ENCODE assay signal across 1 cellular context in the genomic region with DNA sequence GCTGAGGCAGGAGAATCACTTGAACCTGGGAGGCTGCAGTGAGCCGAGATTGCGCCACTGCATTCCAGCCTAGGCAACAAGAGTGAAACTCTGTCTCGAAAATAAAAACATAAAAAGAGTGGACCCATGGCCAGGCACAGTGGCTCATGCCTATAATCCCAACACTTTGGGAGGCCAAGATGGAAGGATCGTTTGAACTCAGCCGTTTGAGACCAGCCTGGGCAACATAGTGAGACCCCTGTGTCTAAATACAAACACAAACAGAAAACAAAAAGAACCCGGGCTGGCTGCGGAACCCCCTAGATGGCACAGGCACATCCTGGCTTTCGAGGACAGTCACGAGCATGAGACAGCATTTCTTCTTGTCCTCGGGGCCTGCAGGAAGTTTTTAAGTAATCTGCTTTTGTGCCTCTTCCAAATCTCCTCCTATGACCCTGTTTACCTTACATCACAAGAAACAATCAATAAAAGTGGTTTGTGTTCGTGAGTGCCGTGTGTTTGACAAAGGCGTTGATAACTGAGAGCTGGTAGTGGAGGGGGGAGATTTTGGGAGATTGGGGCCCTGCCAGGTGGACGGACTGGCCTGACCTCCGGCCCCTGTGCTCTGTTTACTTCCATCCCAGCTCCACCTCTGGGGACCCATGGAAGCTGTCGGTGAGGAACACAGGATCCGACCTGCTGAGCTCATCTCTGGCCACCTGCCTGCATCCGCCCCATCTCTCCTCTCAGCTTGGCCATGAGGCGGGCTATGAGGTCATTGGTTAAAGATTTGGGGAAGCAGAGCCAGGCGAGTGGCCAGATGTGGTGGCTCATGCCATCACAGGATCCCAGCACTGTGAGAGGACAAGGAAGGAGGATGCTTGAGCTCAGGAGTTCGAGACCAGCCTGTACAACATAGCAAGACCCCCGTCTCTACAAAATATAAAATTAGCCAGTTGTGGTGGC.
A peak's percentile ranks its signal among the peaks of the same experiment; 100 is the strongest.
TF ChIP-seq lines count a peak whose summit lies in the region.

No MANE protein-coding gene starts in this region.

TF ChIP-seq in K562, 482 proteins besides CTCF, POLR2A, EP300 and RAD21 (continued from another document and continues in another):
- TF ChIP-seq, protein P1, sequence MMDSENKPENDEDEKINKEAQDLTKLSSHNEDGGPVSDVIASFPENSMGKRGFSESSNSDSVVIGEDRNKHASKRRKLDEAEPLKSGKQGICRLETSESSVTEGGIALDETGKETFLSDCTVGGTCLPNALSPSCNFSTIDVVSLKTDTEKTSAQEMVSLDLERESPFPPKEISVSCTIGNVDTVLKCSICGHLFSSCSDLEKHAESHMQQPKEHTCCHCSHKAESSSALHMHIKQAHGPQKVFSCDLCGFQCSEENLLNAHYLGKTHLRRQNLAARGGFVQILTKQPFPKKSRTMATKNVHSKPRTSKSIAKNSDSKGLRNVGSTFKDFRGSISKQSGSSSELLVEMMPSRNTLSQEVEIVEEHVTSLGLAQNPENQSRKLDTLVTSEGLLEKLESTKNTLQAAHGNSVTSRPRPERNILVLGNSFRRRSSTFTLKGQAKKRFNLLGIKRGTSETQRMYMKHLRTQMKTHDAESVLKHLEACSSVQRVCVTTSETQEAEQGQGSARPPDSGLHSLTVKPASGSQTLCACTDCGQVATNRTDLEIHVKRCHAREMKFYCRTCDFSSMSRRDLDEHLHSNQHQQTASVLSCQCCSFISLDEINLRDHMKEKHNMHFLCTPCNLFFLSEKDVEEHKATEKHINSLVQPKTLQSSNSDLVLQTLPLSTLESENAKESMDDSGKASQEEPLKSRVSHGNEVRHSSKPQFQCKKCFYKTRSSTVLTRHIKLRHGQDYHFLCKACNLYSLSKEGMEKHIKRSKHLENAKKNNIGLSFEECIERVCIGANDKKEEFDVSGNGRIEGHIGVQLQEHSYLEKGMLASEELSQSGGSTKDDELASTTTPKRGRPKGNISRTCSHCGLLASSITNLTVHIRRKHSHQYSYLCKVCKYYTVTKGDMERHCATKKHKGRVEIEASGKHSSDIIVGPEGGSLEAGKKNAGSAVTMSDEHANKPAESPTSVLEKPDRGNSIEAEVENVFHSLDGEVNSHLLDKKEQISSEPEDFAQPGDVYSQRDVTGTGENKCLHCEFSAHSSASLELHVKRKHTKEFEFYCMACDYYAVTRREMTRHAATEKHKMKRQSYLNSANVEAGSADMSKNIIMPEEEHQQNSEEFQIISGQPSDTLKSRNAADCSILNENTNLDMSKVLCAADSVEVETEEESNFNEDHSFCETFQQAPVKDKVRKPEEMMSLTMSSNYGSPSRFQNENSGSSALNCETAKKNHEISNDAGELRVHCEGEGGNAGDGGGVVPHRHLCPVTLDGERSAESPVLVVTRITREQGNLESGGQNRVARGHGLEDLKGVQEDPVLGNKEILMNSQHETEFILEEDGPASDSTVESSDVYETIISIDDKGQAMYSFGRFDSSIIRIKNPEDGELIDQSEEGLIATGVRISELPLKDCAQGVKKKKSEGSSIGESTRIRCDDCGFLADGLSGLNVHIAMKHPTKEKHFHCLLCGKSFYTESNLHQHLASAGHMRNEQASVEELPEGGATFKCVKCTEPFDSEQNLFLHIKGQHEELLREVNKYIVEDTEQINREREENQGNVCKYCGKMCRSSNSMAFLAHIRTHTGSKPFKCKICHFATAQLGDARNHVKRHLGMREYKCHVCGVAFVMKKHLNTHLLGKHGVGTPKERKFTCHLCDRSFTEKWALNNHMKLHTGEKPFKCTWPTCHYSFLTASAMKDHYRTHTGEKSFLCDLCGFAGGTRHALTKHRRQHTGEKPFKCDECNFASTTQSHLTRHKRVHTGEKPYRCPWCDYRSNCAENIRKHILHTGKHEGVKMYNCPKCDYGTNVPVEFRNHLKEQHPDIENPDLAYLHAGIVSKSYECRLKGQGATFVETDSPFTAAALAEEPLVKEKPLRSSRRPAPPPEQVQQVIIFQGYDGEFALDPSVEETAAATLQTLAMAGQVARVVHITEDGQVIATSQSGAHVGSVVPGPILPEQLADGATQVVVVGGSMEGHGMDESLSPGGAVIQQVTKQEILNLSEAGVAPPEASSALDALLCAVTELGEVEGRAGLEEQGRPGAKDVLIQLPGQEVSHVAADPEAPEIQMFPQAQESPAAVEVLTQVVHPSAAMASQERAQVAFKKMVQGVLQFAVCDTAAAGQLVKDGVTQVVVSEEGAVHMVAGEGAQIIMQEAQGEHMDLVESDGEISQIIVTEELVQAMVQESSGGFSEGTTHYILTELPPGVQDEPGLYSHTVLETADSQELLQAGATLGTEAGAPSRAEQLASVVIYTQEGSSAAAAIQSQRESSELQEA (IDR thresholded peaks at IDR 0.05; ENCODE audit: low read depth): no peak
- TF ChIP-seq CBX5 (IDR thresholded peaks at IDR 0.05; ENCODE audit: borderline replicate concordance, low read depth) (no peak), ZNF175 (CRISPR knock-in tag; IDR thresholded peaks at IDR 0.05; ENCODE audit: low read depth) (0 out of 2 replicates have a peak, but pooled peaks have one; percentile 25), RBM17 (IDR thresholded peaks at IDR 0.05; ENCODE audit: borderline replicate concordance, low read depth, low read length) (no peak), NCOA6 (IDR thresholded peaks at IDR 0.05) (no peak), NFRKB (IDR thresholded peaks at IDR 0.05; ENCODE audit: low read depth) (0 out of 2 replicates have a peak, but pooled peaks have one; percentile 34), CBX1 (IDR thresholded peaks at IDR 0.05; ENCODE audit: low read depth) (no peak), BHLHE40 (IDR thresholded peaks at IDR 0.05; ENCODE audit: low read length) (peak; percentile 80), FUS (optimal IDR thresholded peaks at IDR 0.05; ENCODE audit: low read depth, low read length) (no peak), NR2C1 (IDR thresholded peaks at IDR 0.05) (peak; percentile 67), NR2C1 (tag; IDR thresholded peaks at IDR 0.05) (peak; percentile 72), EP400 (IDR thresholded peaks at IDR 0.05) (peak; percentile 38; the same call in 1 of the 2 replicates), MED1 (CRISPR knock-in tag; IDR thresholded peaks at IDR 0.05; ENCODE audit: borderline replicate concordance) (no peak), HIVEP1 (CRISPR knock-in tag; IDR thresholded peaks at IDR 0.05) (no peak), SPI1 (IDR thresholded peaks at IDR 0.05; ENCODE audit: borderline replicate concordance, low read depth, low read length) (no peak), L3MBTL2 (IDR thresholded peaks at IDR 0.05) (peak; percentile 79), CC2D1A (IDR thresholded peaks at IDR 0.05) (no peak), SP1 (CRISPR knock-in tag; IDR thresholded peaks at IDR 0.05) (peak; percentile 67), POLR2AphosphoS2 (IDR thresholded peaks at IDR 0.05; ENCODE audit: low read length) (no peak), HDAC6 (IDR thresholded peaks at IDR 0.05; ENCODE audit: low read depth, low read length) (no peak), CHD1 (IDR thresholded peaks at IDR 0.05; ENCODE audit: low read length) (no peak), ZNF41 (CRISPR knock-in tag; conservative IDR thresholded peaks at IDR 0.05) (no peak), MBD2 (IDR thresholded peaks at IDR 0.05; ENCODE audit: borderline replicate concordance, low read depth) (no peak), ZNF311 (CRISPR knock-in tag; IDR thresholded peaks at IDR 0.05) (no peak), HDAC2 (IDR thresholded peaks at IDR 0.05) (0 out of 2 replicates have a peak, but pooled peaks have one; percentile 29)
- TF ChIP-seq, protein P2, sequence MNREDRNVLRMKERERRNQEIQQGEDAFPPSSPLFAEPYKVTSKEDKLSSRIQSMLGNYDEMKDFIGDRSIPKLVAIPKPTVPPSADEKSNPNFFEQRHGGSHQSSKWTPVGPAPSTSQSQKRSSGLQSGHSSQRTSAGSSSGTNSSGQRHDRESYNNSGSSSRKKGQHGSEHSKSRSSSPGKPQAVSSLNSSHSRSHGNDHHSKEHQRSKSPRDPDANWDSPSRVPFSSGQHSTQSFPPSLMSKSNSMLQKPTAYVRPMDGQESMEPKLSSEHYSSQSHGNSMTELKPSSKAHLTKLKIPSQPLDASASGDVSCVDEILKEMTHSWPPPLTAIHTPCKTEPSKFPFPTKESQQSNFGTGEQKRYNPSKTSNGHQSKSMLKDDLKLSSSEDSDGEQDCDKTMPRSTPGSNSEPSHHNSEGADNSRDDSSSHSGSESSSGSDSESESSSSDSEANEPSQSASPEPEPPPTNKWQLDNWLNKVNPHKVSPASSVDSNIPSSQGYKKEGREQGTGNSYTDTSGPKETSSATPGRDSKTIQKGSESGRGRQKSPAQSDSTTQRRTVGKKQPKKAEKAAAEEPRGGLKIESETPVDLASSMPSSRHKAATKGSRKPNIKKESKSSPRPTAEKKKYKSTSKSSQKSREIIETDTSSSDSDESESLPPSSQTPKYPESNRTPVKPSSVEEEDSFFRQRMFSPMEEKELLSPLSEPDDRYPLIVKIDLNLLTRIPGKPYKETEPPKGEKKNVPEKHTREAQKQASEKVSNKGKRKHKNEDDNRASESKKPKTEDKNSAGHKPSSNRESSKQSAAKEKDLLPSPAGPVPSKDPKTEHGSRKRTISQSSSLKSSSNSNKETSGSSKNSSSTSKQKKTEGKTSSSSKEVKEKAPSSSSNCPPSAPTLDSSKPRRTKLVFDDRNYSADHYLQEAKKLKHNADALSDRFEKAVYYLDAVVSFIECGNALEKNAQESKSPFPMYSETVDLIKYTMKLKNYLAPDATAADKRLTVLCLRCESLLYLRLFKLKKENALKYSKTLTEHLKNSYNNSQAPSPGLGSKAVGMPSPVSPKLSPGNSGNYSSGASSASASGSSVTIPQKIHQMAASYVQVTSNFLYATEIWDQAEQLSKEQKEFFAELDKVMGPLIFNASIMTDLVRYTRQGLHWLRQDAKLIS (CRISPR knock-in tag; IDR thresholded peaks at IDR 0.05): no peak
- TF ChIP-seq, protein P3, sequence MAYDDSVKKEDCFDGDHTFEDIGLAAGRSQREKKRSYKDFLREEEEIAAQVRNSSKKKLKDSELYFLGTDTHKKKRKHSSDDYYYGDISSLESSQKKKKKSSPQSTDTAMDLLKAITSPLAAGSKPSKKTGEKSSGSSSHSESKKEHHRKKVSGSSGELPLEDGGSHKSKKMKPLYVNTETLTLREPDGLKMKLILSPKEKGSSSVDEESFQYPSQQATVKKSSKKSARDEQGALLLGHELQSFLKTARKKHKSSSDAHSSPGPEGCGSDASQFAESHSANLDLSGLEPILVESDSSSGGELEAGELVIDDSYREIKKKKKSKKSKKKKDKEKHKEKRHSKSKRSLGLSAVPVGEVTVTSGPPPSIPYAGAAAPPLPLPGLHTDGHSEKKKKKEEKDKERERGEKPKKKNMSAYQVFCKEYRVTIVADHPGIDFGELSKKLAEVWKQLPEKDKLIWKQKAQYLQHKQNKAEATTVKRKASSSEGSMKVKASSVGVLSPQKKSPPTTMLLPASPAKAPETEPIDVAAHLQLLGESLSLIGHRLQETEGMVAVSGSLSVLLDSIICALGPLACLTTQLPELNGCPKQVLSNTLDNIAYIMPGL (CRISPR knock-in tag; IDR thresholded peaks at IDR 0.05): no peak
- TF ChIP-seq, protein P4, sequence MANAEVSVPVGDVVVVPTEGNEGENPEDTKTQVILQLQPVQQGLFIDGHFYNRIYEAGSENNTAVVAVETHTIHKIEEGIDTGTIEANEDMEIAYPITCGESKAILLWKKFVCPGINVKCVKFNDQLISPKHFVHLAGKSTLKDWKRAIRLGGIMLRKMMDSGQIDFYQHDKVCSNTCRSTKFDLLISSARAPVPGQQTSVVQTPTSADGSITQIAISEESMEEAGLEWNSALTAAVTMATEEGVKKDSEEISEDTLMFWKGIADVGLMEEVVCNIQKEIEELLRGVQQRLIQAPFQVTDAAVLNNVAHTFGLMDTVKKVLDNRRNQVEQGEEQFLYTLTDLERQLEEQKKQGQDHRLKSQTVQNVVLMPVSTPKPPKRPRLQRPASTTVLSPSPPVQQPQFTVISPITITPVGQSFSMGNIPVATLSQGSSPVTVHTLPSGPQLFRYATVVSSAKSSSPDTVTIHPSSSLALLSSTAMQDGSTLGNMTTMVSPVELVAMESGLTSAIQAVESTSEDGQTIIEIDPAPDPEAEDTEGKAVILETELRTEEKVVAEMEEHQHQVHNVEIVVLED (CRISPR knock-in tag; IDR thresholded peaks at IDR 0.05): no peak
- TF ChIP-seq, protein P5, sequence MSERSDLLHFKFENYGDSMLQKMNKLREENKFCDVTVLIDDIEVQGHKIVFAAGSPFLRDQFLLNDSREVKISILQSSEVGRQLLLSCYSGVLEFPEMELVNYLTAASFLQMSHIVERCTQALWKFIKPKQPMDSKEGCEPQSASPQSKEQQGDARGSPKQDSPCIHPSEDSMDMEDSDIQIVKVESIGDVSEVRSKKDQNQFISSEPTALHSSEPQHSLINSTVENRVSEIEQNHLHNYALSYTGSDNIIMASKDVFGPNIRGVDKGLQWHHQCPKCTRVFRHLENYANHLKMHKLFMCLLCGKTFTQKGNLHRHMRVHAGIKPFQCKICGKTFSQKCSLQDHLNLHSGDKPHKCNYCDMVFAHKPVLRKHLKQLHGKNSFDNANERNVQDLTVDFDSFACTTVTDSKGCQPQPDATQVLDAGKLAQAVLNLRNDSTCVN (CRISPR knock-in tag; IDR thresholded peaks at IDR 0.05): no peak
- TF ChIP-seq, protein P6, sequence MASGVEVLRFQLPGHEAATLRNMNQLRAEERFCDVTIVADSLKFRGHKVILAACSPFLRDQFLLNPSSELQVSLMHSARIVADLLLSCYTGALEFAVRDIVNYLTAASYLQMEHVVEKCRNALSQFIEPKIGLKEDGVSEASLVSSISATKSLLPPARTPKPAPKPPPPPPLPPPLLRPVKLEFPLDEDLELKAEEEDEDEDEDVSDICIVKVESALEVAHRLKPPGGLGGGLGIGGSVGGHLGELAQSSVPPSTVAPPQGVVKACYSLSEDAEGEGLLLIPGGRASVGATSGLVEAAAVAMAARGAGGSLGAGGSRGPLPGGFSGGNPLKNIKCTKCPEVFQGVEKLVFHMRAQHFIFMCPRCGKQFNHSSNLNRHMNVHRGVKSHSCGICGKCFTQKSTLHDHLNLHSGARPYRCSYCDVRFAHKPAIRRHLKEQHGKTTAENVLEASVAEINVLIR (CRISPR knock-in tag; IDR thresholded peaks at IDR 0.05): no peak
- TF ChIP-seq, protein P7, sequence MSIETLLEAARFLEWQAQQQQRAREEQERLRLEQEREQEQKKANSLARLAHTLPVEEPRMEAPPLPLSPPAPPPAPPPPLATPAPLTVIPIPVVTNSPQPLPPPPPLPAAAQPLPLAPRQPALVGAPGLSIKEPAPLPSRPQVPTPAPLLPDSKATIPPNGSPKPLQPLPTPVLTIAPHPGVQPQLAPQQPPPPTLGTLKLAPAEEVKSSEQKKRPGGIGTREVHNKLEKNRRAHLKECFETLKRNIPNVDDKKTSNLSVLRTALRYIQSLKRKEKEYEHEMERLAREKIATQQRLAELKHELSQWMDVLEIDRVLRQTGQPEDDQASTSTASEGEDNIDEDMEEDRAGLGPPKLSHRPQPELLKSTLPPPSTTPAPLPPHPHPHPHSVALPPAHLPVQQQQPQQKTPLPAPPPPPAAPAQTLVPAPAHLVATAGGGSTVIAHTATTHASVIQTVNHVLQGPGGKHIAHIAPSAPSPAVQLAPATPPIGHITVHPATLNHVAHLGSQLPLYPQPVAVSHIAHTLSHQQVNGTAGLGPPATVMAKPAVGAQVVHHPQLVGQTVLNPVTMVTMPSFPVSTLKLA (conservative IDR thresholded peaks at IDR 0.05): peak in 1 of 2 experiments; percentile 55; a peak in 2 of 4 replicates
- TF ChIP-seq, protein P8, sequence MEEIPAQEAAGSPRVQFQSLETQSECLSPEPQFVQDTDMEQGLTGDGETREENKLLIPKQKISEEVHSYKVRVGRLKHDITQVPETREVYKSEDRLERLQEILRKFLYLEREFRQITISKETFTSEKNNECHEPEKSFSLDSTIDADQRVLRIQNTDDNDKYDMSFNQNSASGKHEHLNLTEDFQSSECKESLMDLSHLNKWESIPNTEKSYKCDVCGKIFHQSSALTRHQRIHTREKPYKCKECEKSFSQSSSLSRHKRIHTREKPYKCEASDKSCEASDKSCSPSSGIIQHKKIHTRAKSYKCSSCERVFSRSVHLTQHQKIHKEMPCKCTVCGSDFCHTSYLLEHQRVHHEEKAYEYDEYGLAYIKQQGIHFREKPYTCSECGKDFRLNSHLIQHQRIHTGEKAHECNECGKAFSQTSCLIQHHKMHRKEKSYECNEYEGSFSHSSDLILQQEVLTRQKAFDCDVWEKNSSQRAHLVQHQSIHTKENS (CRISPR knock-in tag; IDR thresholded peaks at IDR 0.05): no peak
